Comparison of ENCODE assay signal across 17 cellular contexts in genomic region chr4:8032381-8032780, GRCh38.
DNase-seq lines count a peak whose midpoint lies in the region; ATAC-seq, FAIRE-seq and TF ChIP-seq lines count a peak whose summit lies in the region.
"Had no signal": no experiment of that assay in that cellular context is flagged by ENCODE, and none has a peak within 500 bp of the region (broad histone marks: within the 10 kb centered on the region; RNA-seq: fewer than 3 reads in every experiment).

No MANE protein-coding gene starts in this region.

- DNase-seq in DMS153 (lab: John Stamatoyannopoulos, UW) (peak; percentile 29), DMS153 treated with DMSO at 0.1 percent for 48 hours (lab: John Stamatoyannopoulos, UW; ENCODE audit: unreplicated experiment) (no peak), Right ventricle myocardium inferior (ENCODE audit: missing footprints) (peak; percentile 62), left cardiac atrium (no peak), kidney (peak; percentile 63), NOMO-1 (lab: John Stamatoyannopoulos, UW; ENCODE audit: unreplicated experiment in 2 of 2) (no peak)
- no peak for DNase-seq in stimulated activated effector memory CD8-positive, alpha-beta T cell treated with anti-CD3 and anti-CD28 coated beads, Interleukin-12 subunit alpha, Interleukin-12 subunit beta, amount 100 ng/mL, for 72 hours (ENCODE audit: low spot score in 2 of 2)
- DNase-seq: AML-193; C1 segment of cervical spinal cord; CD4-positive, alpha-beta T cell; DND-41; GDM1; GOT3; H9 had no signal

- no peaks in the 10 kb centered on the region for H3K9me3 Mint-ChIP-seq in stimulated activated effector memory CD8-positive, alpha-beta T cell treated with anti-CD3 and anti-CD28 coated beads, Interleukin-12 subunit alpha, Interleukin-12 subunit beta, amount 100 ng/mL, for 72 hours
- H3K9me3 Mint-ChIP-seq: CD4-positive, alpha-beta T cell; H9 had no signal

- no peaks in the 10 kb centered on the region for H3K4me1 ChIP-seq in kidney (ENCODE audit: control insufficient read depth in 1 of 2, insufficient read depth in 1 of 2, low read depth in 1 of 2, low read length in 2 of 2)

- no peak for TF ChIP-seq CTCF in kidney (IDR thresholded peaks at IDR 0.05; ENCODE audit: borderline replicate concordance, extremely low read depth, insufficient read depth)

- no peaks in the 10 kb centered on the region for H3K9me3 ChIP-seq in kidney (ENCODE audit: control insufficient read depth in 1 of 2, low read length in 2 of 2)

- H3K9ac ChIP-seq in kidney (ENCODE audit: low read length in 2 of 2) = no peak overlapping the region

- intact Hi-C loops in Right ventricle myocardium inferior (cut with DNase I) (no loop called here), left cardiac atrium (cut with DNase I) (no loop called here), kidney (cut with DNase I) (no loop called here)

- no peaks in the 10 kb centered on the region for H3K36me3 ChIP-seq in kidney (ENCODE audit: control insufficient read depth in 1 of 2, insufficient read depth in 2 of 2, low read length in 2 of 2)

- H3K36me3 Mint-ChIP-seq in stimulated activated effector memory CD8-positive, alpha-beta T cell treated with anti-CD3 and anti-CD28 coated beads, Interleukin-12 subunit alpha, Interleukin-12 subunit beta, amount 100 ng/mL, for 72 hours = no peaks in the 10 kb centered on the region

- peak overlapping the region; percentile 45 for H3K27ac Mint-ChIP-seq in stimulated activated effector memory CD8-positive, alpha-beta T cell treated with anti-CD3 and anti-CD28 coated beads, Interleukin-12 subunit alpha, Interleukin-12 subunit beta, amount 100 ng/mL, for 72 hours
- H3K27ac Mint-ChIP-seq: CD4-positive, alpha-beta T cell; H9 had no signal

- H3K4me3 Mint-ChIP-seq in stimulated activated effector memory CD8-positive, alpha-beta T cell treated with anti-CD3 and anti-CD28 coated beads, Interleukin-12 subunit alpha, Interleukin-12 subunit beta, amount 100 ng/mL, for 72 hours = no peak overlapping the region
- H3K4me3 Mint-ChIP-seq: CD4-positive, alpha-beta T cell; H9 had no signal

- H3K4me3 ChIP-seq in kidney (ENCODE audit: low read length in 2 of 2) = no peak overlapping the region

- peaks cover 15% of the 10 kb centered on the region for H3K4me1 Mint-ChIP-seq in stimulated activated effector memory CD8-positive, alpha-beta T cell treated with anti-CD3 and anti-CD28 coated beads, Interleukin-12 subunit alpha, Interleukin-12 subunit beta, amount 100 ng/mL, for 72 hours

- no peak for ATAC-seq in Right ventricle myocardium inferior
- no peak for ATAC-seq in left cardiac atrium
- ATAC-seq in stimulated activated effector memory CD8-positive, alpha-beta T cell treated with anti-CD3 and anti-CD28 coated beads, Interleukin-12 subunit alpha, Interleukin-12 subunit beta, amount 100 ng/mL, for 72 hours = no peak
- ATAC-seq in HG02678 (IDR thresholded peaks at IDR 0.05; ENCODE audit: unreplicated experiment) = no peak

- FAIRE-seq in kidney (lab: Jason Lieb, UNC) = no peak
- FAIRE-seq: GM12892 had no signal

- H3K27ac ChIP-seq in kidney (ENCODE audit: low read depth in 2 of 2, low read length in 2 of 2) = no peak overlapping the region
- H3K27ac ChIP-seq: 22Rv1 had no signal

Comparison
In these comparisons a context has a peak if more than half of its experiments do, and no peak if none do; other contexts are left out.
1. DNase-seq: peak in DMS153 (single experiment), Right ventricle myocardium inferior (single experiment) and kidney (single experiment); none in DMS153 treated with DMSO at 0.1 percent for 48 hours (single experiment), left cardiac atrium (single experiment), stimulated activated effector memory CD8-positive, alpha-beta T cell treated with anti-CD3 and anti-CD28 coated beads, Interleukin-12 subunit alpha, Interleukin-12 subunit beta, amount 100 ng/mL, for 72 hours (0 of 2) and NOMO-1 (0 of 2).